Comparison of ENCODE assay signal across 8 cellular contexts in the genomic region with DNA sequence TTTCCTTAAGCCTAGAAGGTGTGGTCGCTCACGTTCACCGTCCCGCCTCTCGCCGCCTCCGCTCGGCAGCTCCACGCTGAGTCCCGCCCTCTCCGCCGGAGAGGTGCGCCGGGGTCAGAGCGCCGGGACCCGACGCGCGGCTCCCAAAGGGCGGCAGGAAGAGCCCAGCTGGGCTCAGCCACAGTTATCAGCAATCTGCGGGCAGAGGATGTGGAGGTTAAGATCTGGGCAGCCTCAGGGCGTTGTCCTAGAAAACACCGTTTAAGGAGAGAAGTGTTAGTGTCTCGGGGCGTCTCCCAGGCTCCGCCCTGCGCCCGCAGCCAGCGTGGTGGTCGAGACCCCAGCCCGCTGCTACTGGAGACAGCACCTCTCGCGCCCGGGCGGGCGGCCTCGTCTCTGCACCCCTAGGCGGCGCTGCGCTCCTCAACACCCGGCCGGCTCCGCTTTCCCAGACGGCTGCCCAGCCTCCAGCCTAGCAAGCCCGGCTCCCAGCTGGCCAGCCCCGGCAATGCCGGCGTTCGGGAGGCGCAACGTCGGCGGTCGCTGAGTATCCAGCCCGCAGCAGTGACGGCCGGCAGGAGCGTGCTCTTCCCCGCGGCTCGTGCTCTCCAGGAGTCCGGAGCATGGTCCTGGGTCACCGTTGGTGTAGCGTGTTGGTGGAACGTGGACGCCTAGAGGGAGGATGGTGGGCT. TPM values are rescaled to one million over a fixed set of nuclear protein-coding genes. Genes with fewer than 3 reads are reported as not detected.
DNase-seq lines count a peak whose midpoint lies in the region; ATAC-seq, FAIRE-seq and TF ChIP-seq lines count a peak whose summit lies in the region.

A gene with protein sequence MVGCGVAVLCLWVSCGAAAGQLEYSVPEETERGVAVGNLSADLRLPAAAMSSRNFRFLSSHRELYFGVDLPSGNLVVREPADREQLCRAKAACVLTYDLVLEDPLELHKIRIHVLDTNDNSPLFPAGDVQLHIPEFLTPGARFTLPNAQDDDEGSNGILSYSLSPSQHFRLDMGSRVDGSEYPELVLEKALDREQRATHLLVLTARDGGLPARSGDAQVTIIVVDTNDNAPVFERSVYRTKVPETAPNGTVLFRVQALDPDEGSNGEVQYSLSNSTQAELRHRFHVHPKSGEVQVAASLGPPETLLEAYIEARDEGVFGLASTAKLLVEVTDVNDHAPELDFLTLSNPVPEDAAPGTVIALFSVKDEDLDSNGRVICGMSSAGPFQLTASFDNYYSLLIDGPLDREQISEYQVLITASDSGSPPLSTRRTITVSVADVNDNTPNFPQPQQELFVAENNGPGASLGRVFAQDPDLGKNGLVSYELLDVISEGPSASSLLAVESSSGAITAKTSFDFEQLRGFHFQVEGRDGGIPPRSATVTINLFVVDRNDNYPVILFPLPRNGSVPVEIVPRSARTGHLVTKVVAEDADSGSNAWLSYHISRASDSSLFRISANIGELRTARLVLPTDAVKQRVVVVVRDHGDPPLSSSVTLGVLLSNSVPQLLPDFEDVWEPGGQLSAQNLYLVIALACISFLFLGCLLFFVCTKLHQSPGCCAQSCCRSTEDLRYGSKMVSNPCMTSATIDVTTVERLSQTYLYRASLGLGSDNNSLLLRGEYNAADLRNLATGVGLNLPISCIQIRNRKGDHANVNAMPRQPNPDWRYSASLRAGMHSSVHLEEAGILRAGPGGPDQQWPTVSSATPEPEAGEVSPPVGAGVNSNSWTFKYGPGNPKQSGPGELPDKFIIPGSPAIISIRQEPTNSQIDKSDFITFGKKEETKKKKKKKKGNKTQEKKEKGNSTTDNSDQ (plus strand): TSS at position 89 of the 692 bp plus-strand sequence. CDS start 594 bp downstream, at position 683.

- no peaks in the 10 kb centered on the region for H3F3A ChIP-seq in SK-N-SH (replicated peaks; ENCODE audit: insufficient read depth)

- H3K79me2 ChIP-seq in SK-N-SH (ENCODE audit: insufficient read depth) (no peaks in the 10 kb centered on the region), H1 (ENCODE audit: control insufficient read depth in 1 of 2, insufficient read depth in 2 of 2, low read length in 2 of 2) (no peaks in the 10 kb centered on the region)

- H3K4me2 ChIP-seq in SK-N-SH = peak within 1 kb of the TSS; percentile 81
- H3K4me2 ChIP-seq in H1 (ENCODE audit: insufficient read depth in 1 of 2, low read depth in 2 of 2, low read length in 2 of 2) = peak within 1 kb of the TSS; percentile 95 to 97

- H2AFZ ChIP-seq in SK-N-SH (ENCODE audit: low read depth) (peak within 1 kb of the TSS; percentile 84; the same call in 1 of the 2 replicates), H1 (ENCODE audit: low read length) (peak within 1 kb of the TSS; percentile 84)

- TF ChIP-seq RAD21 in SK-N-SH (IDR thresholded peaks at IDR 0.05; ENCODE audit: low read length) = peak; percentile 79
- TF ChIP-seq RAD21 in H1 (IDR thresholded peaks at IDR 0.05 in 1 of 2, conservative IDR thresholded peaks at IDR 0.05 in 1 of 2; ENCODE audit: low read depth in 2 of 2, low read length in 2 of 2) = peak; percentile 80 to 89

- H4K5ac ChIP-seq in H1 (ENCODE audit: insufficient read length, low read depth, low read length) = no peak within 1 kb of the TSS

- no peak within 1 kb of the TSS for H3K23ac ChIP-seq in H1 (ENCODE audit: insufficient read length)

- TF ChIP-seq CTCF in BJ (IDR thresholded peaks at IDR 0.05; ENCODE audit: insufficient read depth, low read depth, low read length) (peak; percentile 54), SK-N-SH (IDR thresholded peaks at IDR 0.05) (peak; percentile 70), H1 (IDR thresholded peaks at IDR 0.05; ENCODE audit: control extremely low read depth in 1 of 3, insufficient read depth in 1 of 3, low read depth in 1 of 3, low read length in 3 of 3) (peak; percentile 84 to 98 (median 92))

- no peaks in the 10 kb centered on the region; the same call in none of the 2 replicates for H3K79me1 ChIP-seq in H1 (ENCODE audit: low read depth, low read length)

- H3K27ac ChIP-seq in SK-N-SH (ENCODE audit: low read depth in 2 of 2, low read length in 1 of 2) (peak within 1 kb of the TSS in 1 of 2 experiments; percentile 79; a peak in 2 of 4 replicates), H1 (ENCODE audit: low read depth, low read length) (no peak within 1 kb of the TSS)

- peak in 1 of 2 experiments; percentile 35; a peak in 1 of 3 replicates for TF ChIP-seq POLR2A in H1 (IDR thresholded peaks at IDR 0.05; ENCODE audit: control extremely low read depth in 1 of 2, low read depth in 2 of 2, low read length in 2 of 2)

- H3K4me3 ChIP-seq in BJ (ENCODE audit: low read depth, low read length) = peak within 1 kb of the TSS; percentile 26
- peak within 1 kb of the TSS; percentile 54 to 62 for H3K4me3 ChIP-seq in SK-N-SH (ENCODE audit: low read depth in 2 of 2, low read length in 1 of 2)
- H3K4me3 ChIP-seq in H1 (ENCODE audit: extremely low read depth in 1 of 4, insufficient read depth in 2 of 4, low read depth in 3 of 4, low read length in 4 of 4) = peak within 1 kb of the TSS; percentile 62 to 75 (median 70)

- no peak within 1 kb of the TSS for H2BK20ac ChIP-seq in H1 (ENCODE audit: low read length)

- DNase-seq in BJ (ENCODE audit: low read depth) (no peak), HuH-7.5 (ENCODE audit: low spot score) (peak; percentile 54), SK-N-SH (peak; percentile 95), H1 (ENCODE audit: low read depth in 1 of 2, low spot score in 2 of 2) (peak; percentile 81 to 98), lung microvascular endothelial cell (ENCODE audit: low read depth in 2 of 2) (peak; percentile 57 to 75)
- peak; percentile 4 for DNase-seq in stimulated activated CD8-positive, alpha-beta memory T cell treated with anti-CD3 and anti-CD28 coated beads, Interleukin-4, amount 100 ng/mL, for 24 hours (ENCODE audit: low read depth)

- CTCF ChIA-PET in BJ (lab: Yijun Ruan, JAX) (interaction anchor here (0.6 to 1.5 kb wide), 3 partner anchors 10 to 297 kb away, joined by 3 read pairs; no protein-coding TSS in a partner anchor), SK-N-SH (lab: Yijun Ruan, JAX) (interaction anchor here (0.5 to 5.0 kb wide), 53 partner anchors 10 to 631 kb away, joined by 3 to 194 read pairs (median 6); a partner anchor contains a TSS), H1 (lab: Charles Lee; ENCODE audit: partially characterized antibody) (interaction anchor here (0.5 to 4.8 kb wide), 56 partner anchors 8 to 563 kb away, joined by 3 to 78 read pairs (median 4); a partner anchor contains a TSS)

- no peak within 1 kb of the TSS for H3K14ac ChIP-seq in H1 (ENCODE audit: insufficient read length)

- no peak within 1 kb of the TSS; the same call in 1 of the 2 replicates for H2BK5ac ChIP-seq in H1 (ENCODE audit: low read depth, low read length)

- H2BK15ac ChIP-seq in H1 (ENCODE audit: low read length) = no peak within 1 kb of the TSS

- H3K18ac ChIP-seq in H1 (ENCODE audit: extremely low read depth, low read length) = peak within 1 kb of the TSS; percentile 85; the same call in 1 of the 2 replicates

- H3K9me3 ChIP-seq in SK-N-SH (no peaks in the 10 kb centered on the region), H1 (ENCODE audit: insufficient read depth in 2 of 2, low read depth in 1 of 2, low read length in 1 of 2) (no peaks in the 10 kb centered on the region)

- H3K36me3 ChIP-seq in BJ (ENCODE audit: control insufficient read depth, insufficient read depth, low read length) (no peaks in the 10 kb centered on the region), SK-N-SH (replicated peaks in 1 of 2; ENCODE audit: control insufficient read depth in 1 of 2, insufficient read depth in 2 of 2, low read length in 1 of 2) (no peaks in the 10 kb centered on the region), H1 (ENCODE audit: control insufficient read depth in 2 of 4, insufficient read depth in 4 of 4, low read length in 3 of 4) (no peaks in the 10 kb centered on the region)

- no peak for FAIRE-seq in H1 (lab: Jason Lieb, UNC)

- H3K9ac ChIP-seq in SK-N-SH = no peak within 1 kb of the TSS
- H3K9ac ChIP-seq in H1 (replicated peaks in 1 of 4; ENCODE audit: extremely low read depth in 1 of 4, low read depth in 3 of 4, low read length in 3 of 4) = peak within 1 kb of the TSS in 3 of 4 experiments; percentile 42 to 58 (median 51); a peak in 5 of 7 replicates

- H2AK5ac ChIP-seq in H1 (ENCODE audit: low read depth, low read length) = no peak within 1 kb of the TSS

- WGBS in SK-N-SH (ENCODE audit: low lambda C conversion rate) = 0% methylated on average over 17 of the region's 67 CpGs
- WGBS in H1 (ENCODE audit: extremely low coverage in 1 of 2, insufficient coverage in 1 of 2, insufficient read length in 1 of 2, insufficient replicate concordance in 2 of 2, low coverage in 1 of 2, low lambda C conversion rate in 2 of 2, missing lambda C conversion rate in 1 of 2), 2 experiments = 1% methylated on average over 66 of the region's 67 CpGs; no CpG with 5 or more reads in 1 of the 2 experiments

- peak within 1 kb of the TSS; percentile 80; the same call in 1 of the 2 replicates for H2BK12ac ChIP-seq in H1 (ENCODE audit: low read depth, low read length)

- H4K20me1 ChIP-seq in SK-N-SH (ENCODE audit: insufficient read depth) (no peaks in the 10 kb centered on the region), H1 (replicated peaks in 1 of 2; ENCODE audit: control insufficient read depth in 1 of 2, insufficient read depth in 2 of 2, low read length in 2 of 2) (peaks cover 9 to 15% of the 10 kb centered on the region in 2 experiments)

- peak within 1 kb of the TSS; percentile 91 for H4K8ac ChIP-seq in H1 (ENCODE audit: extremely low read depth, insufficient read depth, low read length)

- peaks cover 20% of the 10 kb centered on the region for H3K23me2 ChIP-seq in H1 (ENCODE audit: low read depth, low read length)

- no peaks in the 10 kb centered on the region for H3K9me2 ChIP-seq in SK-N-SH

- H3K4me1 ChIP-seq in SK-N-SH (ENCODE audit: control insufficient read depth in 1 of 2, insufficient read depth in 2 of 2, low read depth in 1 of 2, low read length in 1 of 2) (peaks cover 0 to 7% of the 10 kb centered on the region in 2 experiments; a peak in 2 of 4 replicates), H1 (replicated peaks in 1 of 4; ENCODE audit: control insufficient read depth in 3 of 4, insufficient read depth in 4 of 4, low read length in 3 of 4) (peaks cover 0 to 15% (median 11%) of the 10 kb centered on the region in 4 experiments; a peak in 6 of 7 replicates)

- peak within 1 kb of the TSS; percentile 32 for H3K4ac ChIP-seq in H1 (replicated peaks; ENCODE audit: insufficient read length, low read depth, low read length)

- peak within 1 kb of the TSS; percentile 59 for H4K91ac ChIP-seq in H1 (replicated peaks; ENCODE audit: insufficient read length, low read length)

- H2BK120ac ChIP-seq in H1 (replicated peaks; ENCODE audit: low read depth, low read length) = no peak within 1 kb of the TSS

- no peak for ATAC-seq in HG03565 (IDR thresholded peaks at IDR 0.05; ENCODE audit: unreplicated experiment)
- no peak for ATAC-seq in GM18907 (IDR thresholded peaks at IDR 0.05; ENCODE audit: unreplicated experiment)

- POLR2A ChIA-PET in BJ (lab: Charles Lee) (no interaction called here), SK-N-SH (lab: Yijun Ruan, JAX) (interaction anchor here (0.9 to 2.8 kb wide), 8 partner anchors 9 to 120 kb away, joined by 3 to 54 read pairs (median 6); a partner anchor contains a TSS), H1 (lab: Charles Lee; ENCODE audit: partially characterized antibody) (interaction anchor here (0.7 to 3.8 kb wide), 9 partner anchors 40 to 125 kb away, joined by 3 to 41 read pairs (median 7); a partner anchor contains a TSS)

- TF ChIP-seq EP300 in SK-N-SH (IDR thresholded peaks at IDR 0.05; ENCODE audit: borderline replicate concordance in 1 of 2, low read depth in 1 of 2, low read length in 1 of 2) (no peak), H1 (IDR thresholded peaks at IDR 0.05; ENCODE audit: borderline replicate concordance in 1 of 2, low read depth in 2 of 2, low read length in 2 of 2) (no peak)

- peak within 1 kb of the TSS; percentile 38 for H3K56ac ChIP-seq in H1 (replicated peaks; ENCODE audit: insufficient read length, low read depth, low read length)

- H3K27me3 ChIP-seq in BJ (ENCODE audit: control insufficient read depth, insufficient read depth, low read length) = peaks cover 6% of the 10 kb centered on the region
- no peaks in the 10 kb centered on the region for H3K27me3 ChIP-seq in SK-N-SH (ENCODE audit: insufficient read depth)
- H3K27me3 ChIP-seq in H1 (replicated peaks in 1 of 4; ENCODE audit: control insufficient read depth in 3 of 4, extremely low read depth in 1 of 4, insufficient read depth in 3 of 4, low read length in 3 of 4) = peaks cover 0 to 25% (median 15%) of the 10 kb centered on the region in 4 experiments; a peak in 6 of 7 replicates

RNA-seq across cellular contexts. Expression of the gene that starts here (rescaled TPM):
- 0.02 TPM in 1 of 2 replicates, not detected in the other for polyA plus RNA-seq in BJ (2011; rRNA removed)
- 0.05 and 0.31 TPM in 2 replicates for polyA minus RNA-seq in BJ (2011; rRNA and poly(A)+ RNA removed)
- 0.08 and 0.21 TPM in 2 replicates for polyA plus RNA-seq in SK-N-SH (2012; rRNA removed)
- polyA plus RNA-seq in SK-N-SH (2012; cell fraction: cytosol; rRNA removed) = 0.10 and 0.24 TPM in 2 replicates
- polyA plus RNA-seq in SK-N-SH (2012; cell fraction: nucleus; rRNA removed) = 0.12 and 0.13 TPM in 2 replicates
- total RNA-seq in H1 (2021; fragmentation: NEBNext Ultra II Directional; extraction: Animal tissue kit (Norgen Biotek cat#: 25700)) = 4.5 and 5.0 TPM in 2 replicates
- 2.2 and 2.4 TPM in 2 replicates for polyA plus RNA-seq in H1 (2011; rRNA removed)
- polyA plus RNA-seq in H1 (2011; cell fraction: cytosol; rRNA removed) = 2.1 TPM
- polyA plus RNA-seq in H1 (2011; cell fraction: nucleus; rRNA removed) = 5.7 TPM
- polyA plus RNA-seq in H1 (2012, experiment 1 of 2) = 1.5 to 2.8 TPM (median 2.2 TPM) in 4 replicates
- 0.39 TPM for polyA plus RNA-seq in H1 (2012, experiment 2 of 2)
- 3.1 TPM for polyA plus RNA-seq in H1 (2013, experiment 1 of 2)
- polyA plus RNA-seq in H1 (2013, experiment 2 of 2) = 3.1 TPM
- 24.1 and 26.3 TPM in 2 replicates for polyA minus RNA-seq in H1 (2011; rRNA and poly(A)+ RNA removed)
- 10.3 TPM for polyA minus RNA-seq in H1 (2011; cell fraction: cytosol; rRNA and poly(A)+ RNA removed)
- polyA minus RNA-seq in H1 (2011; cell fraction: nucleus; rRNA and poly(A)+ RNA removed) = 24.4 TPM
- total RNA-seq in lung microvascular endothelial cell = under 0.01 TPM in 2 replicates

Comparison
In these comparisons a context has a peak if more than half of its experiments do, and no peak if none do; other contexts are left out.
1. Peak in DNase-seq, H3K4me3 ChIP-seq and H3K4me2 ChIP-seq in SK-N-SH; RNA of the gene not detected or under 1 TPM.
2. Peak in DNase-seq in lung microvascular endothelial cell; RNA of the gene not detected or under 1 TPM.